In genomic region chr22:49929553-49929979, GRCh38 we compare ENCODE assay signal across 8 cellular contexts. TPM values are rescaled to one million over a fixed set of nuclear protein-coding genes. Genes with fewer than 3 reads are reported as not detected.
A peak's percentile ranks its signal among the peaks of the same experiment; 100 is the strongest.
DNase-seq lines count a peak whose midpoint lies in the region; ATAC-seq and TF ChIP-seq lines count a peak whose summit lies in the region.

No MANE protein-coding gene starts in this region.

- intact Hi-C loops in posterior cingulate gyrus (cut with DNase I), result loop anchor here (1.0 to 10.0 kb wide), 2 partner anchors 101 to 275 kb away; partner anchors contain the start of gene SELENOO
- intact Hi-C loops in aorta (cut with DNase I), result loop anchor here (1.0 to 10.0 kb wide), 4 partner anchors 45 to 275 kb away; partner anchors contain the start of gene SELENOO (in 1 of the 2)

- H3K27ac ChIP-seq in aorta (ENCODE audit: low read depth in 1 of 2, low read length in 2 of 2), result no peak overlapping the region

- no peaks in the 10 kb centered on the region for H3K27me3 ChIP-seq in aorta (ENCODE audit: control insufficient read depth in 1 of 2, insufficient read depth in 2 of 2, low read length in 1 of 2)

- peak; percentile 9 for TF ChIP-seq CTCF in fibroblast of pulmonary artery (IDR thresholded peaks at IDR 0.05; ENCODE audit: low read length, missing control alignments)

- peak; percentile 91 for DNase-seq in AG20443 (ENCODE audit: low spot score)
- peak; percentile 22 for DNase-seq in NCI-H748 treated with DMSO at 0.1 percent for 48 hours (lab: John Stamatoyannopoulos, UW)
- peak; percentile 84 for DNase-seq in activated T-cell treated with anti-CD3 and anti-CD28 coated beads, Interleukin-2, amount 50 U/mL, for 1 hour
- peak; percentile 35 for DNase-seq in fibroblast of pulmonary artery (ENCODE audit: low read depth)
- DNase-seq in posterior cingulate gyrus, result peak in 7 of 10 donors; percentile 42 to 93 (median 51)
- peak; percentile 69 to 92 for DNase-seq in aorta
- no peak for DNase-seq in RKO (ENCODE audit: low spot score)

- no peaks in the 10 kb centered on the region for H3K9me3 ChIP-seq in aorta (ENCODE audit: control insufficient read depth, low read length)

- 2 to 12% methylated on average over 7 to 42 of the region's 42 CpGs for WGBS in aorta, 2 donors

- no peaks in the 10 kb centered on the region for H3K36me3 ChIP-seq in aorta (ENCODE audit: control insufficient read depth in 1 of 2, insufficient read depth in 2 of 2, low read length in 1 of 2)

- H3K4me3 ChIP-seq in fibroblast of pulmonary artery (replicated peaks; ENCODE audit: low read depth, low read length) (no peak overlapping the region), aorta (ENCODE audit: low read length in 2 of 2) (no peak overlapping the region)

- peaks cover 0 to 1% of the 10 kb centered on the region in 2 donors for H3K4me1 ChIP-seq in aorta (ENCODE audit: control insufficient read depth in 1 of 2, insufficient read depth in 2 of 2, low read length in 2 of 2)

- ATAC-seq in GM19324 (IDR thresholded peaks at IDR 0.05; ENCODE audit: low FRiP score, unreplicated experiment) (peak; percentile 38), aorta (ENCODE audit: low FRiP score) (peak; percentile 79)

RNA-seq across cellular contexts. Expression of gene CRELD2, which starts 11.1 kb away (rescaled TPM):
- total RNA-seq in aorta, result 10 to 100 TPM; 31.2 to 41.6 TPM
- 10 to 100 TPM; 12.6 to 43.5 TPM for polyA plus RNA-seq in aorta

RNA-seq across cellular contexts. Expression of gene ALG12, which starts 11.3 kb away (rescaled TPM):
- 10 to 100 TPM; 13.7 to 18.7 TPM for total RNA-seq in aorta
- 10 to 100 TPM in 1 of 2 donors, 1 to 10 TPM in 1; 3.0 to 13.4 TPM for polyA plus RNA-seq in aorta

RNA-seq across cellular contexts. Expression of gene PIM3, which starts 31.0 kb away (rescaled TPM):
- total RNA-seq in aorta, result 10 to 100 TPM; 41.4 to 74.9 TPM
- 10 to 100 TPM; 11.0 to 16.0 TPM for polyA plus RNA-seq in aorta
